ENCODE assay signal across 3 cellular contexts in genomic region chr6:148727104-148727503, GRCh38.
"Had no signal": no experiment of that assay in that cellular context is flagged by ENCODE, and none has a peak within 500 bp of the region (broad histone marks: within the 10 kb centered on the region; RNA-seq: fewer than 3 reads in every experiment).

No MANE protein-coding gene starts in this region.

- H3K4me3 ChIP-seq: GM12878 had no signal

- DNase-seq: GDM1, GF-D8 had no signal
